Comparison of ENCODE assay signal across 11 cellular contexts in the genomic region with DNA sequence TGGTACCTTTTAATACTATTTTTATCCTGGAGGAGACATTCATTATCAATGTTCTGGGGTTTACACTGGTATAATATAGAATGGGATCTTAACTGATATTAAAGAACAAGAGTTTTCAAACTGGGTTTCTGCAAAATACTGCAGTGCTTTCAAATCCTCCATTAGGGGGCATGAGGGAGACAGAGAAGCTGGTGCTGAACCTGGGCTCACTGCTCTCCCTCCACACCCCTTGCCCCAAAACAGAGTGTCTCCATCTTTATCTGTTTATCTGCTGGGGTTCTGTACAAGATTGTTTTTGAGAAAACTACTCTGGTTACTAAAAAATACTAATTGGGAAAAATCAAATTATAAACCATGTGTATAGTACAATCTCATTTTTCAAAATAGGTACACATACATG. TPM values are rescaled to one million over a fixed set of nuclear protein-coding genes. Genes with fewer than 3 reads are reported as not detected.
DNase-seq lines count a peak whose midpoint lies in the region; TF ChIP-seq lines count a peak whose summit lies in the region.
"Had no signal": no experiment of that assay in that cellular context is flagged by ENCODE, and none has a peak within 500 bp of the region (broad histone marks: within the 10 kb centered on the region; RNA-seq: fewer than 3 reads in every experiment).

No MANE protein-coding gene starts in this region.

- peak; percentile 34 for TF ChIP-seq CTCF in AG04449 (IDR thresholded peaks at IDR 0.05; ENCODE audit: insufficient read depth, low read length, missing control alignments)
- TF ChIP-seq CTCF in GM12865 (IDR thresholded peaks at IDR 0.05; ENCODE audit: insufficient read depth, low read depth, low read length, missing control alignments) = peak; percentile 29
- peak; percentile 46 for TF ChIP-seq CTCF in foreskin fibroblast (IDR thresholded peaks at IDR 0.05; ENCODE audit: low read depth, low read length)

- CTCF ChIA-PET in AG04449 (lab: Yijun Ruan, JAX) = interaction anchor here (1.1 to 5.6 kb wide), 3 partner anchors 33 to 398 kb away, joined by 3 to 51 read pairs (median 4); no protein-coding TSS in a partner anchor

- H3K4me3 ChIP-seq in AG04449 (ENCODE audit: low read depth, low read length) = no peak overlapping the region
- H3K4me3 ChIP-seq in GM12865 (ENCODE audit: low read depth, low read length) = no peak overlapping the region
- H3K4me3 ChIP-seq in foreskin fibroblast (ENCODE audit: low read depth in 1 of 2, low read length in 2 of 2) = no peak overlapping the region
- H3K4me3 ChIP-seq: lung had no signal

- POLR2A ChIA-PET in AG04449 (lab: Yijun Ruan, JAX) = no interaction called here

- in situ Hi-C loops in G401 (cut with HindIII; ENCODE audit: low sequenced_read_pairs) = no loop called here

- DNase-seq in AG04449 (ENCODE audit: low read depth, low spot score) = no peak
- peak; percentile 25 for DNase-seq in GM12865 (ENCODE audit: low read depth)
- peak; percentile 9 for DNase-seq in OCI-M1 (lab: John Stamatoyannopoulos, UW)
- DNase-seq in foreskin fibroblast = peak in 1 of 2 donors; percentile 7
- DNase-seq in NCI-H524 treated with DMSO at 0.1 percent for 48 hours (lab: John Stamatoyannopoulos, UW) = no peak
- no peak for DNase-seq in NOMO-1 treated with DMSO at 0.1 percent for 48 hours (lab: John Stamatoyannopoulos, UW; ENCODE audit: unreplicated experiment)
- no peak for DNase-seq in G401 (ENCODE audit: low spot score)
- DNase-seq in stimulated activated naive CD4-positive, alpha-beta T cell (lab: John Stamatoyannopoulos, UW) = no peak
- DNase-seq: activated naive CD4-positive, alpha-beta T cell treated with Interleukin-2 at 50 U/mL for 16 hours; NCI-H2029 treated with DMSO at 0.1 percent for 48 hours had no signal

RNA-seq across cellular contexts. Expression of gene CADPS, which starts 41.7 kb away (rescaled TPM):
- not detected in 2 replicates for total RNA-seq in G401 (2014; rRNA removed; shearing (Covaris generic))

Comparison
In these comparisons a context has a peak if more than half of its experiments do, and no peak if none do; other contexts are left out.
1. DNase-seq: peak in GM12865 (single experiment) and OCI-M1 (single experiment); none in AG04449 (single experiment), NCI-H524 treated with DMSO at 0.1 percent for 48 hours (single experiment), NOMO-1 treated with DMSO at 0.1 percent for 48 hours (single experiment), G401 (single experiment) and stimulated activated naive CD4-positive, alpha-beta T cell (0 of 6).
2. Peak in every context shown above with its lines, with median percentiles within 50 percentile points of each other: CTCF ChIP-seq.